ENCODE assay signal across 24 cellular contexts in the genomic region with DNA sequence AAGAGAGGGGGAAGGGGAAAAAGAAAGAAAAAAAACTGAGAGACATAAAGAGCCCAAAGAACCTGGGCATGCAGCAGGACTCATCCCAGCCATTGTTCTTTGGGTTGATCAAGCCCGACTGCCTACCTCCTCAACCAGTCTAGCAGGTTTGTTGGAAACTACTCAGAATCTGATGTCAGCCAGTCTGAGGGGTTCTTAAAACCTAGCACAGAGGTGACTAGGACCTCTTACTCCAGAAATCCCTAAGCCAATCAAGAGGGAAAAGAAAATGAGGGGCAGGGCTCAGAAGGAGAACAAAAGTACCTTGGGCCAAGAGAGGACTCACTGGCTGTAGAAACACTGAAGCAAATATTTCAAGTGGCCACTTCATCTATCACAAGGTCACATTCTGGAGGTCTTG.
"Had no signal": no experiment of that assay in that cellular context is flagged by ENCODE, and none has a peak within 500 bp of the region (broad histone marks: within the 10 kb centered on the region; RNA-seq: fewer than 3 reads in every experiment).

No MANE protein-coding gene starts in this region.

- H3K4me3 ChIP-seq: esophagus muscularis mucosa, gastrocnemius medialis, testis had no signal

- H3K9me3 ChIP-seq: gastrocnemius medialis, testis had no signal

- H3K27me3 ChIP-seq: esophagus muscularis mucosa, gastrocnemius medialis, testis had no signal

- H3K27ac ChIP-seq: esophagus muscularis mucosa, gastrocnemius medialis, testis had no signal

- H3K4me1 ChIP-seq: esophagus muscularis mucosa, gastrocnemius medialis, testis had no signal

- ATAC-seq: activated CD8-positive, alpha-beta memory T cell treated with anti-CD3 and anti-CD28 coated beads, Interleukin-2, amount 10 ng/mL, durations not matched to agents 7 days and 5 days; activated CD8-positive, alpha-beta T cell treated with anti-CD3 and anti-CD28 coated beads for 36 hours; gastrocnemius medialis; sciatic nerve had no signal

- FAIRE-seq: endometrium, small intestine had no signal

- H3K36me3 ChIP-seq: esophagus muscularis mucosa, gastrocnemius medialis had no signal

- DNase-seq: activated CD4-positive, alpha-beta T cell treated with anti-CD3 and anti-CD28 coated beads, Interleukin-2, amount 10 ng/mL, durations not matched to agents 7 days and 5 days; activated CD4-positive, CD25-positive, alpha-beta regulatory T cell treated with anti-CD3 and anti-CD28 coated beads, Interleukin-2, amount 50 U/mL, for 72 hours; activated CD8-positive, alpha-beta memory T cell treated with anti-CD3 and anti-CD28 coated beads, Interleukin-2, amount 10 ng/mL, durations not matched to agents 7 days and 5 days; activated CD8-positive, alpha-beta T cell treated with anti-CD3 and anti-CD28 coated beads for 36 hours; activated effector memory CD4-positive, alpha-beta T cell treated with anti-CD3 and anti-CD28 coated beads, Interleukin-2, amount 50 U/mL, for 16 hours; activated naive CD4-positive, alpha-beta T cell treated with anti-CD3 and anti-CD28 coated beads, Interleukin-2, amount 10 ng/mL, durations not matched to agents 7 days and 5 days; activated T-cell treated with anti-CD3 and anti-CD28 coated beads for 4 hours; amygdala; caudate nucleus; effector CD4-positive, alpha-beta T cell; gastrocnemius medialis; head of caudate nucleus; hypothalamus; naive B cell; nucleus accumbens; posterior cingulate gyrus; small intestine; stimulated activated CD4-positive, alpha-beta T cell treated with anti-CD3 and anti-CD28 coated beads, Interleukin-15, amount 100 ng/mL, for 24 hours; stimulated activated CD8-positive, alpha-beta memory T cell treated with anti-CD3 and anti-CD28 coated beads, Interleukin-4, amount 100 ng/mL, for 48 hours; stimulated activated naive CD4-positive, alpha-beta T cell; testis had no signal
